ENCODE assay signal across 9 cellular contexts in the genomic region with DNA sequence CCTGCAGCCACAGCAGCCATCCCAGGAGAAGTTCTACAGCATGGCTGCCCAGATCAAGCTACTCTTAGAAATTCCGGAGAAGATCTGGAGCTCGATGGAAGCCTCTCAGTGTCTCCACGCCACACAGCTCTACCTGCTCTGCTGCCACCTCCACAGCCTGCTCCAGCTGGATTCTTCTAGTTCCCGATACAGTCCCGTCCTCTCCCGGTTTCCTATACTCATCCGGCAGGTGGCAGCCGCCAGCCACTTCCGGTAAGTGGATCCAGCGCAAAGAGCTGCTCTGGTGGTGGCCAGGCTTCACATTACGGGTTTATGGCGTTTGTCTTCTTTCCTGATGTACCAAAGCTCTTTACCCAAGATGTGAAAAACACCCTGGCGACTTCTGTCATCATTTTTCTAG. TPM values are rescaled to one million over a fixed set of nuclear protein-coding genes. Genes with fewer than 3 reads are reported as not detected.
DNase-seq lines count a peak whose midpoint lies in the region; ATAC-seq and TF ChIP-seq lines count a peak whose summit lies in the region.
"Had no signal": no experiment of that assay in that cellular context is flagged by ENCODE, and none has a peak within 500 bp of the region (broad histone marks: within the 10 kb centered on the region; RNA-seq: fewer than 3 reads in every experiment).

No MANE protein-coding gene starts in this region.

- H3K79me1 ChIP-seq in H9 (ENCODE audit: insufficient read depth, low read depth, low read length, poor library complexity, severe bottlenecking), result no peaks in the 10 kb centered on the region

- no peak overlapping the region for H3T11ph ChIP-seq in H9 (ENCODE audit: low read length)

- H4K20me1 ChIP-seq in H9 (ENCODE audit: control insufficient read depth, insufficient read depth, insufficient read length), result no peaks in the 10 kb centered on the region

- H3K79me2 ChIP-seq in H9 (ENCODE audit: insufficient read depth, low read length), result no peaks in the 10 kb centered on the region

- H3K9me3 Mint-ChIP-seq in H9, result no peaks in the 10 kb centered on the region; a peak in 1 of 5 replicates
- H3K9me3 Mint-ChIP-seq in immature natural killer cell, result no peaks in the 10 kb centered on the region
- H3K9me3 Mint-ChIP-seq: dendritic cell treated with granulocyte-macrophage colony-stimulating factor and Interleukin-4, amounts not matched to agents 40 ng/mL and 50 ng/mL, for 4 days had no signal

- H2BK15ac ChIP-seq in H9 (ENCODE audit: low read depth, low read length), result no peak overlapping the region

- H2AFZ ChIP-seq in H9 (ENCODE audit: low read length), result no peak overlapping the region

- H3K4me1 ChIP-seq in H9 (ENCODE audit: insufficient read depth, low read length) (0 out of 2 replicates have a peak, but pooled peaks cover 2% of the 10 kb centered on the region), prostate gland (replicated peaks) (peaks cover 12% of the 10 kb centered on the region)

- H4K5ac ChIP-seq in H9 (ENCODE audit: insufficient read length, low read depth, low read length), result no peak overlapping the region

- no peak overlapping the region for H3K56ac ChIP-seq in H9 (ENCODE audit: insufficient read length, low read depth, low read length)

- no peak overlapping the region for H2AK5ac ChIP-seq in H9 (ENCODE audit: insufficient read length, low read length)

- no peak overlapping the region for H3K14ac ChIP-seq in H9 (ENCODE audit: insufficient read depth, low read length)

- peaks cover 18 to 29% of the 10 kb centered on the region in 2 donors for H3K36me3 ChIP-seq in prostate gland

- no peak for TF ChIP-seq POLR2A in prostate gland (IDR thresholded peaks at IDR 0.05)

- no peaks in the 10 kb centered on the region for H3K9me3 ChIP-seq in H9 (ENCODE audit: control insufficient read depth, low read depth, low read length)
- no peaks in the 10 kb centered on the region for H3K9me3 ChIP-seq in prostate gland

- H3K4me2 ChIP-seq in H9 (ENCODE audit: insufficient read depth, insufficient read length, low read length), result no peak overlapping the region

- H3K27ac ChIP-seq in H9 (ENCODE audit: insufficient read length, low read depth, low read length) (no peak overlapping the region), prostate gland (no peak overlapping the region)

- no peak for ATAC-seq in HG02840 (IDR thresholded peaks at IDR 0.05; ENCODE audit: low FRiP score, unreplicated experiment)

- H3K4me1 Mint-ChIP-seq in H9 (peaks cover 17 to 20% of the 10 kb centered on the region in 2 experiments), immature natural killer cell (peaks cover 26 to 47% of the 10 kb centered on the region in 2 donors)

- H3K23ac ChIP-seq in H9 (ENCODE audit: insufficient read length, low read depth, low read length), result no peak overlapping the region

- H3K27ac Mint-ChIP-seq in H9 (peak overlapping the region in 2 of 3 experiments; percentile 65 to 88; a peak in 4 of 7 replicates), immature natural killer cell (peak overlapping the region in 3 of 6 donors; percentile 30 to 42 (median 37))
- H3K27ac Mint-ChIP-seq: dendritic cell treated with granulocyte-macrophage colony-stimulating factor and Interleukin-4, amounts not matched to agents 40 ng/mL and 50 ng/mL, for 4 days had no signal

- H3K9ac ChIP-seq in H9 (ENCODE audit: extremely low read depth, insufficient read length, low read length), result no peak overlapping the region

- no peak overlapping the region for H2BK20ac ChIP-seq in H9 (ENCODE audit: low read depth, low read length, poor library complexity, severe bottlenecking)

- H3K36me3 Mint-ChIP-seq in H9 (ENCODE audit: insufficient read depth in 1 of 3, low read depth in 3 of 3) (peaks cover 41 to 58% (median 57%) of the 10 kb centered on the region in 3 experiments; a peak in 6 of 7 replicates), immature natural killer cell (peaks cover 17 to 35% (median 29%) of the 10 kb centered on the region in 3 donors)

- no peak overlapping the region for H2BK120ac ChIP-seq in H9 (ENCODE audit: low read depth, low read length, poor library complexity, severe bottlenecking)

- H4K8ac ChIP-seq in H9 (replicated peaks; ENCODE audit: insufficient read length, low read depth, low read length), result no peak overlapping the region

- no peaks in the 10 kb centered on the region for H3K27me3 ChIP-seq in H9 (ENCODE audit: insufficient read depth, low read length)
- no peaks in the 10 kb centered on the region for H3K27me3 ChIP-seq in prostate gland (replicated peaks; ENCODE audit: insufficient read depth)

- H3K4me3 ChIP-seq in prostate gland, result no peak overlapping the region

- intact Hi-C loops in prostate gland (cut with DNase I), result loop anchor here (10.0 kb wide), 1 partner anchor 168 kb away; no protein-coding TSS in a partner anchor

- H2BK12ac ChIP-seq in H9 (ENCODE audit: insufficient read length, low read depth, low read length), result no peak overlapping the region

- H3K18ac ChIP-seq in H9 (ENCODE audit: insufficient read length, low read depth, low read length), result no peak overlapping the region

- no peak overlapping the region for H2BK5ac ChIP-seq in H9 (ENCODE audit: insufficient read length, low read length)

- no CpG with 5 or more reads among the region's 13 CpGs for WGBS in H9 (ENCODE audit: extremely low coverage, insufficient read length, low lambda C conversion rate)
- 64% methylated on average over 13 of the region's 13 CpGs for WGBS in prostate gland

- TF ChIP-seq CTCF in H9 (conservative IDR thresholded peaks at IDR 0.05) (peak; percentile 52), prostate gland (IDR thresholded peaks at IDR 0.05) (peak in 3 of 4 experiments; percentile 54 to 70 (median 63))

- H4K91ac ChIP-seq in H9 (ENCODE audit: insufficient read length, low read depth, low read length), result no peak overlapping the region

- H3K4ac ChIP-seq in H9 (ENCODE audit: low read depth, low read length), result no peak overlapping the region

- H3K4me3 Mint-ChIP-seq in H9 (no peak overlapping the region), immature natural killer cell (peak overlapping the region in 1 of 5 donors; percentile 44)
- H3K4me3 Mint-ChIP-seq: dendritic cell treated with granulocyte-macrophage colony-stimulating factor and Interleukin-4, amounts not matched to agents 40 ng/mL and 50 ng/mL, for 4 days had no signal

- H3K23me2 ChIP-seq in H9 (ENCODE audit: insufficient read length, low read depth, low read length, poor library complexity, severe bottlenecking), result no peaks in the 10 kb centered on the region

- no peaks in the 10 kb centered on the region for H3K27me3 Mint-ChIP-seq in H9 (ENCODE audit: low read depth)
- H3K27me3 Mint-ChIP-seq in immature natural killer cell (ENCODE audit: low read depth in 3 of 3), result peaks cover 4 to 9% (median 7%) of the 10 kb centered on the region in 3 donors
- H3K27me3 Mint-ChIP-seq: dendritic cell treated with granulocyte-macrophage colony-stimulating factor and Interleukin-4, amounts not matched to agents 40 ng/mL and 50 ng/mL, for 4 days had no signal

- DNase-seq in H9, result peak; percentile 85
- peak; percentile 81 for DNase-seq in NCI-H774 (lab: John Stamatoyannopoulos, UW)
- peak; percentile 35 for DNase-seq in fibroblast of peridontal ligament (ENCODE audit: extremely low read depth)
- DNase-seq in prostate gland (ENCODE audit: low spot score), result peak; percentile 88
- DNase-seq in dedifferentiated amniotic fluid mesenchymal stem cell (ENCODE audit: extremely low spot score), result no peak
- no peak for DNase-seq in SKM-1 treated with dmso at 0.1 percent for 144 hours (lab: John Stamatoyannopoulos, UW; ENCODE audit: unreplicated experiment)
- no peak for DNase-seq in immature natural killer cell

RNA-seq across cellular contexts. Expression of gene COG1, which starts 3.6 kb away (rescaled TPM):
- total RNA-seq in H9 (2021) (23.2 and 26.5 TPM in 2 replicates), prostate gland (10 to 100 TPM; 34.6 to 52.5 TPM)
- polyA plus RNA-seq in immature natural killer cell, result 10 to 100 TPM in 2 of 3 donors, 1 to 10 TPM in 1; 9.6 to 33.6 (median 17.2) TPM

RNA-seq across cellular contexts. Expression of gene SSTR2, which starts 31.7 kb away (rescaled TPM):
- total RNA-seq in H9 (2021), result 2.0 TPM in 2 replicates
- under 1 TPM; 0.40 to 0.46 TPM for total RNA-seq in prostate gland
- polyA plus RNA-seq in immature natural killer cell, result not detected

Comparison
In these comparisons a context has a peak if more than half of its experiments do, and no peak if none do; other contexts are left out.
1. DNase-seq: peak in H9 (single experiment), NCI-H774 (single experiment), fibroblast of peridontal ligament (single experiment) and prostate gland (single experiment); none in dedifferentiated amniotic fluid mesenchymal stem cell (single experiment), SKM-1 treated with dmso at 0.1 percent for 144 hours (single experiment) and immature natural killer cell (0 of 3).